27 cellular contexts compared by ENCODE assay signal in the genomic region with DNA sequence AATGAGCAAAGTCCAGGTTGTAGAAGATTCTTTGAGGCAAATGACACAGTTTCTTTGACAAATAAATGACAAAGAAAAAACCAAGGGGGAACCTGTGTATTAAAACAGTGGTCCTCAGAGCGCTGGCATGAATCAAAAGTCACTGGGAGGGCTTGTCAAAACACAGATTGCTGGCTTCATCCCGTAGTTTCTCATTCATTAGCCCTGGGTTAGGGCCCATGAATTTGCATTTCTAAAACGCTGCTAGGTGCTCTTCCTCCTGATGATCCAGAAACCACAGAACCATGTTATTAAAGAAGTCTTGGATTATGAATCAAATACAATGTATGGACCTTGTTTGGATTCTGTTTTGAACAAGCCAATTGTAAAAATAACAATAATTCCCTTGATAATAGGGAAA.
"Had no signal": no experiment of that assay in that cellular context is flagged by ENCODE, and none has a peak within 500 bp of the region (broad histone marks: within the 10 kb centered on the region; RNA-seq: fewer than 3 reads in every experiment).

No MANE protein-coding gene starts in this region.

- ATAC-seq: activated CD4-positive, CD25-positive, alpha-beta regulatory T cell treated with anti-CD3 and anti-CD28 coated beads, Interleukin-2, amount 50 U/mL, for 24 hours; activated CD8-positive, alpha-beta T cell treated with anti-CD3 and anti-CD28 coated beads for 36 hours; activated naive CD8-positive, alpha-beta T cell treated with anti-CD3 and anti-CD28 coated beads, Interleukin-2, amount 50 U/mL, for 24 hours; activated T-cell treated with anti-CD3 and anti-CD28 coated beads, Interleukin-2, amount 50 U/mL, for 4 hours; activated T-helper 17 cell treated with anti-CD3 and anti-CD28 coated beads, Interleukin-2, amount 50 U/mL, for 72 hours; body of pancreas; gastroesophageal sphincter had no signal

- DNase-seq: activated B cell treated with CpG ODN at 0.5 μM for 24 hours; activated CD4-positive, alpha-beta T cell treated with anti-CD3 and anti-CD28 coated beads for 48 hours; activated CD4-positive, alpha-beta T cell treated with anti-CD3 and anti-CD28 coated beads, Interleukin-2, amount 50 U/mL, for 1 hour; activated CD4-positive, alpha-beta T cell treated with anti-CD3 and anti-CD28 coated beads, Interleukin-2, amount 50 U/mL, for 48 hours; activated CD8-positive, alpha-beta memory T cell treated with anti-CD3 and anti-CD28 coated beads for 24 hours; activated CD8-positive, alpha-beta T cell treated with anti-CD3 and anti-CD28 coated beads for 36 hours; activated effector memory CD4-positive, alpha-beta T cell treated with anti-CD3 and anti-CD28 coated beads, Interleukin-2, amount 50 U/mL, for 16 hours; activated naive CD4-positive, alpha-beta T cell treated with anti-CD3 and anti-CD28 coated beads for 36 hours; activated naive CD8-positive, alpha-beta T cell treated with anti-CD3 and anti-CD28 coated beads for 36 hours; activated naive CD8-positive, alpha-beta T cell treated with anti-CD3 and anti-CD28 coated beads, Interleukin-2, amount 50 U/mL, for 24 hours; activated T-cell treated with anti-CD3 and anti-CD28 coated beads, Interleukin-2, amount 50 U/mL, for 4 hours; adrenal gland; amygdala; aorta; body of pancreas; caudate nucleus; cortex of kidney; dermis blood vessel endothelial cell; effector CD8-positive, alpha-beta T cell; esophagus squamous epithelium; foreskin melanocyte; T-helper 2 cell had no signal

- H3K4me1 ChIP-seq: adrenal gland, body of pancreas had no signal

- H3K4me1 Mint-ChIP-seq: activated B cell treated with CpG ODN at 0.5 μM for 24 hours; activated naive CD4-positive, alpha-beta T cell treated with anti-CD3 and anti-CD28 coated beads, Interleukin-2, amount 50 U/mL, for 24 hours; activated naive CD8-positive, alpha-beta T cell treated with anti-CD3 and anti-CD28 coated beads for 36 hours; activated naive CD8-positive, alpha-beta T cell treated with anti-CD3 and anti-CD28 coated beads, Interleukin-2, amount 50 U/mL, for 24 hours; activated T-helper 17 cell treated with anti-CD3 and anti-CD28 coated beads, Interleukin-2, amount 50 U/mL, for 72 hours had no signal

- H3K9me3 Mint-ChIP-seq: activated B cell treated with CpG ODN at 0.5 μM for 24 hours; activated CD8-positive, alpha-beta T cell treated with anti-CD3 and anti-CD28 coated beads for 36 hours; activated naive CD4-positive, alpha-beta T cell treated with anti-CD3 and anti-CD28 coated beads for 36 hours; activated naive CD4-positive, alpha-beta T cell treated with anti-CD3 and anti-CD28 coated beads, Interleukin-2, amount 50 U/mL, for 24 hours; activated naive CD8-positive, alpha-beta T cell treated with anti-CD3 and anti-CD28 coated beads for 36 hours; activated naive CD8-positive, alpha-beta T cell treated with anti-CD3 and anti-CD28 coated beads, Interleukin-2, amount 50 U/mL, for 24 hours; activated T-cell treated with anti-CD3 and anti-CD28 coated beads, Interleukin-2, amount 50 U/mL, for 4 hours; activated T-helper 17 cell treated with anti-CD3 and anti-CD28 coated beads, Interleukin-2, amount 50 U/mL, for 72 hours had no signal

- H3K36me3 Mint-ChIP-seq: activated naive CD4-positive, alpha-beta T cell treated with anti-CD3 and anti-CD28 coated beads, Interleukin-2, amount 50 U/mL, for 24 hours; activated naive CD8-positive, alpha-beta T cell treated with anti-CD3 and anti-CD28 coated beads for 36 hours had no signal

- H3K9me3 ChIP-seq: adrenal gland, body of pancreas, esophagus squamous epithelium, gastroesophageal sphincter had no signal

- H3K27me3 ChIP-seq: adrenal gland, body of pancreas, esophagus squamous epithelium, gastroesophageal sphincter had no signal

- H3K27ac Mint-ChIP-seq: activated B cell treated with CpG ODN at 0.5 μM for 24 hours; activated CD8-positive, alpha-beta T cell treated with anti-CD3 and anti-CD28 coated beads for 36 hours; activated naive CD4-positive, alpha-beta T cell treated with anti-CD3 and anti-CD28 coated beads for 36 hours; activated naive CD4-positive, alpha-beta T cell treated with anti-CD3 and anti-CD28 coated beads, Interleukin-2, amount 50 U/mL, for 24 hours; activated naive CD8-positive, alpha-beta T cell treated with anti-CD3 and anti-CD28 coated beads for 36 hours; activated naive CD8-positive, alpha-beta T cell treated with anti-CD3 and anti-CD28 coated beads, Interleukin-2, amount 50 U/mL, for 24 hours; activated T-helper 17 cell treated with anti-CD3 and anti-CD28 coated beads, Interleukin-2, amount 50 U/mL, for 72 hours had no signal

- H3K4me3 ChIP-seq: adrenal gland, body of pancreas, esophagus squamous epithelium, gastroesophageal sphincter had no signal

- H3K27ac ChIP-seq: adrenal gland, body of pancreas, esophagus squamous epithelium, VCaP had no signal

- H3K4me3 Mint-ChIP-seq: activated B cell treated with CpG ODN at 0.5 μM for 24 hours; activated CD8-positive, alpha-beta T cell treated with anti-CD3 and anti-CD28 coated beads for 36 hours; activated naive CD4-positive, alpha-beta T cell treated with anti-CD3 and anti-CD28 coated beads for 36 hours; activated naive CD4-positive, alpha-beta T cell treated with anti-CD3 and anti-CD28 coated beads, Interleukin-2, amount 50 U/mL, for 24 hours; activated naive CD8-positive, alpha-beta T cell treated with anti-CD3 and anti-CD28 coated beads for 36 hours; activated naive CD8-positive, alpha-beta T cell treated with anti-CD3 and anti-CD28 coated beads, Interleukin-2, amount 50 U/mL, for 24 hours; activated T-cell treated with anti-CD3 and anti-CD28 coated beads, Interleukin-2, amount 50 U/mL, for 4 hours; activated T-helper 17 cell treated with anti-CD3 and anti-CD28 coated beads, Interleukin-2, amount 50 U/mL, for 72 hours had no signal
